In genomic region chr1:207950750-207951149, GRCh38 we compare ENCODE assay signal across 31 cellular contexts. TPM values are rescaled to one million over a fixed set of nuclear protein-coding genes. Genes with fewer than 3 reads are reported as not detected.
"Had no signal": no experiment of that assay in that cellular context is flagged by ENCODE, and none has a peak within 500 bp of the region (broad histone marks: within the 10 kb centered on the region; RNA-seq: fewer than 3 reads in every experiment).

No MANE protein-coding gene starts in this region.

- DNase-seq: activated CD4-positive, alpha-beta memory T cell treated with anti-CD3 and anti-CD28 coated beads for 36 hours; activated CD4-positive, alpha-beta T cell treated with anti-CD3 and anti-CD28 coated beads for 48 hours; activated CD8-positive, alpha-beta memory T cell treated with anti-CD3 and anti-CD28 coated beads, Interleukin-2, amount 10 ng/mL, durations not matched to agents 7 days and 5 days; activated CD8-positive, alpha-beta memory T cell treated with anti-CD3 and anti-CD28 coated beads, Interleukin-2, amount 50 U/mL, for 4 hours; activated CD8-positive, alpha-beta T cell treated with anti-CD3 and anti-CD28 coated beads, Interleukin-2, amount 10 ng/mL, durations not matched to agents 7 days and 5 days; activated effector memory CD4-positive, alpha-beta T cell treated with anti-CD3 and anti-CD28 coated beads, Interleukin-2, amount 50 U/mL, for 16 hours; activated naive CD4-positive, alpha-beta T cell treated with anti-CD3 and anti-CD28 coated beads for 36 hours; activated naive CD8-positive, alpha-beta T cell treated with anti-CD3 and anti-CD28 coated beads for 36 hours; activated naive CD8-positive, alpha-beta T cell treated with anti-CD3 and anti-CD28 coated beads, Interleukin-2, amount 50 U/mL, for 24 hours; activated T-cell treated with anti-CD3 and anti-CD28 coated beads, Interleukin-2, amount 50 U/mL, for 1 hour; activated T-cell treated with anti-CD3 and anti-CD28 coated beads, Interleukin-2, amount 50 U/mL, for 48 hours; adrenal gland; amygdala; aorta; body of pancreas; caudate nucleus; cortex of kidney; dermis blood vessel endothelial cell; effector CD4-positive, alpha-beta T cell; effector memory CD8-positive, alpha-beta T cell; erythroblast; foreskin keratinocyte; gastrocnemius medialis; glutamatergic neuron; heart left ventricle; T-helper 2 cell had no signal

- H3K27me3 ChIP-seq: adrenal gland, body of pancreas, esophagus muscularis mucosa, foreskin keratinocyte, gastrocnemius medialis, heart left ventricle had no signal

- H3K27ac ChIP-seq: adrenal gland, body of pancreas, esophagus muscularis mucosa, foreskin keratinocyte had no signal

- H3K36me3 ChIP-seq: adrenal gland, esophagus muscularis mucosa, gastrocnemius medialis, heart left ventricle had no signal

- ATAC-seq: activated CD8-positive, alpha-beta memory T cell treated with anti-CD3 and anti-CD28 coated beads, Interleukin-2, amount 10 ng/mL, durations not matched to agents 7 days and 5 days; activated CD8-positive, alpha-beta T cell treated with anti-CD3 and anti-CD28 coated beads, Interleukin-2, amount 10 ng/mL, durations not matched to agents 7 days and 5 days; activated naive CD8-positive, alpha-beta T cell treated with anti-CD3 and anti-CD28 coated beads, Interleukin-2, amount 50 U/mL, for 24 hours; body of pancreas; effector memory CD8-positive, alpha-beta T cell; foreskin keratinocyte; gastrocnemius medialis; heart left ventricle; WTC11 had no signal

- H3K9me3 ChIP-seq: adrenal gland, body of pancreas, esophagus muscularis mucosa had no signal

- H3K4me3 ChIP-seq: adrenal gland, body of pancreas, esophagus muscularis mucosa, gastrocnemius medialis, heart left ventricle had no signal

- H3K4me1 ChIP-seq: adrenal gland, body of pancreas, esophagus muscularis mucosa, foreskin keratinocyte, gastrocnemius medialis had no signal

RNA-seq across cellular contexts. Expression of gene CD34, which starts 39.8 kb away (rescaled TPM):
- total RNA-seq: activated CD4-positive, alpha-beta memory T cell treated with anti-CD3 and anti-CD28 coated beads for 36 hours; activated CD8-positive, alpha-beta T cell treated with anti-CD3 and anti-CD28 coated beads, Interleukin-2, amount 10 ng/mL, durations not matched to agents 7 days and 5 days; activated T-helper 1 cell treated with anti-CD3 and anti-CD28 coated beads, Interleukin-12 subunit alpha, Interleukin-12 subunit beta, Interleukin-2, Interleukin-4 antibody, amounts not matched to agents 30 ng/mL and 10 ng/mL and 1 ng/mL, durations not matched to agents 14 hours and 24 hours and 36 hours; activated T-helper 2 cell treated with anti-CD3 and anti-CD28 coated beads, Interferon-gamma antibody, Interleukin-2, Interleukin-4, amounts not matched to agents 10 μg/mL and 5 μg/mL and 100 μg/mL, durations not matched to agents 14 hours and 24 hours and 36 hours; T-helper 1 cell treated with Interleukin-12 subunit alpha and Interleukin-12 subunit beta and Interleukin-4 antibody, amounts not matched to agents 30 ng/mL and 1 ng/mL, for 36 hours had no signal
